In the genomic region with DNA sequence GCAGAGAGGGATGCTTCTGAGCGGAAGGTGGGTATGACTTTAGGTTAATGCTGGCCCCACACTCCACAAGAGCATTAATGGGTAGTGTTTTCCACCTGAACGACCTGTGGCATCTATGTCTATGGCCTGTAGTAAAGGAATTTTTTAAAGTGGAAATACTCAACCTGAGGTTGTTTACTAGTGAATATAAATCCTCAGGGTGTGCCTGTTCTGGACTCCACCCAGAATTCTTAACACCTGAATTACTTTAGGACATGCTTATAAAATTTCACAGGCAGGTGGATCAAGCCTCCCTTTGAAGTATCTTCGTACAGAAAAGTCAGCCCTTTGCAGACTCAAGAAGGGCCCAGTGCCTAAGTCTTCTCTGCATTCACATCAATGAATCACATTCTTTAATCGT, we compare ENCODE assay signal across 20 cellular contexts.
A peak's percentile ranks its signal among the peaks of the same experiment; 100 is the strongest.
DNase-seq lines count a peak whose midpoint lies in the region; ATAC-seq, FAIRE-seq and TF ChIP-seq lines count a peak whose summit lies in the region.
"Had no signal": no experiment of that assay in that cellular context is flagged by ENCODE, and none has a peak within 500 bp of the region (broad histone marks: within the 10 kb centered on the region; RNA-seq: fewer than 3 reads in every experiment).

No MANE protein-coding gene starts in this region.

- peak overlapping the region; percentile 8 for H3K27ac Mint-ChIP-seq in T-helper 17 cell
- H3K27ac Mint-ChIP-seq in nephron: peak overlapping the region; percentile 3 to 59 (median 44)
- H3K27ac Mint-ChIP-seq: HFFc6 had no signal

- H3K4me3 ChIP-seq in esophagus (ENCODE audit: low read depth in 1 of 2, low read length in 2 of 2): no peak overlapping the region

- no peak overlapping the region for H3K4me3 Mint-ChIP-seq in T-helper 17 cell
- no peak overlapping the region for H3K4me3 Mint-ChIP-seq in nephron
- H3K4me3 Mint-ChIP-seq: HFFc6 had no signal

- no peaks in the 10 kb centered on the region for H3K9me3 ChIP-seq in T-helper 17 cell (ENCODE audit: control insufficient read depth, low read length, poor library complexity, severe bottlenecking)
- H3K9me3 ChIP-seq in esophagus (ENCODE audit: control insufficient read depth in 2 of 2, insufficient read depth in 1 of 2, low read depth in 1 of 2, low read length in 1 of 2): peaks cover 0 to 4% of the 10 kb centered on the region in 2 donors

- peaks cover 0 to 3% of the 10 kb centered on the region in 2 donors for H3K4me1 ChIP-seq in esophagus (ENCODE audit: control insufficient read depth in 2 of 2, insufficient read depth in 2 of 2, low read length in 1 of 2)

- H3K27ac ChIP-seq in esophagus (ENCODE audit: low read depth in 2 of 2, low read length in 1 of 2): peak overlapping the region; percentile 55 to 58

- peaks cover 5% of the 10 kb centered on the region in 2 donors for H3K36me3 ChIP-seq in esophagus (ENCODE audit: control insufficient read depth in 2 of 2, insufficient read depth in 2 of 2, low read length in 1 of 2)

- no peak for DNase-seq in T-helper 17 cell
- no peak for DNase-seq in urothelium cell line (ENCODE audit: low spot score)
- no peak for DNase-seq in Kasumi-1 (lab: John Stamatoyannopoulos, UW)
- no peak for DNase-seq in ecto neural progenitor cell (ENCODE audit: low spot score)
- DNase-seq: ACHN, C1 segment of cervical spinal cord, H7, HFFc6, IMR-90, NCI-H1417 treated with DMSO at 0.1 percent for 48 hours, NCI-H187 treated with DMSO at 0.1 percent for 48 hours, NCI-H2227 treated with DMSO at 0.1 percent for 48 hours, NCI-H524, NCI-H82, OCI-M1, SHP77 had no signal

- H3K4me1 Mint-ChIP-seq in T-helper 17 cell: peaks cover 5% of the 10 kb centered on the region
- no peaks in the 10 kb centered on the region for H3K4me1 Mint-ChIP-seq in nephron

- 59 to 71% methylated on average over 4 of the region's 4 CpGs for WGBS in esophagus, 2 donors

- no peaks in the 10 kb centered on the region for H3K27me3 ChIP-seq in esophagus (ENCODE audit: control insufficient read depth in 1 of 2, insufficient read depth in 2 of 2, low read length in 2 of 2)

- no peaks in the 10 kb centered on the region for H3K9me3 Mint-ChIP-seq in nephron
- H3K9me3 Mint-ChIP-seq: HFFc6 had no signal

- no peak for ATAC-seq in T-helper 17 cell
- no peak for ATAC-seq in GM21528 (IDR thresholded peaks at IDR 0.05; ENCODE audit: low FRiP score, unreplicated experiment)

- no peak for TF ChIP-seq CTCF in nephron (IDR thresholded peaks at IDR 0.05; ENCODE audit: unreplicated experiment in 3 of 3)

- peak; percentile 68 for FAIRE-seq in urothelium cell line (lab: Jason Lieb, UNC)
- FAIRE-seq: D721Med had no signal

- no peaks in the 10 kb centered on the region for H3K27me3 Mint-ChIP-seq in T-helper 17 cell
- H3K27me3 Mint-ChIP-seq in nephron (ENCODE audit: low read depth): no peaks in the 10 kb centered on the region

- H3K36me3 Mint-ChIP-seq in T-helper 17 cell (ENCODE audit: low read depth) (peaks cover 13% of the 10 kb centered on the region), nephron (ENCODE audit: low read depth) (peaks cover 42% of the 10 kb centered on the region)
